12 cellular contexts compared by ENCODE assay signal in genomic region chr22:46622081-46622521, GRCh38. TPM values are rescaled to one million over a fixed set of nuclear protein-coding genes. Genes with fewer than 3 reads are reported as not detected.
DNase-seq lines count a peak whose midpoint lies in the region; ATAC-seq and TF ChIP-seq lines count a peak whose summit lies in the region.
"Had no signal": no experiment of that assay in that cellular context is flagged by ENCODE, and none has a peak within 500 bp of the region (broad histone marks: within the 10 kb centered on the region; RNA-seq: fewer than 3 reads in every experiment).

No MANE protein-coding gene starts in this region.

- H3K36me3 ChIP-seq in mammary epithelial cell (ENCODE audit: insufficient read depth, low read length) = no peaks in the 10 kb centered on the region
- H3K36me3 ChIP-seq: pancreas had no signal

- H3K27ac ChIP-seq in mammary epithelial cell (ENCODE audit: insufficient read depth, low read depth, low read length) (no peak overlapping the region), substantia nigra (ENCODE audit: low read depth, low read length, poor library complexity, severe bottlenecking) (no peak overlapping the region)

- BruUV-seq in mammary epithelial cell (replicated peaks; lab: Mats Ljungman, UMichigan) = no TSS peak

- 10% methylated on average over 13 of the region's 14 CpGs for WGBS in mammary epithelial cell (ENCODE audit: low coverage, missing lambda C conversion rate)

- CTCF ChIA-PET in mammary epithelial cell (lab: Charles Lee; ENCODE audit: low non-redundant PET) = no interaction called here

- dilution Hi-C loops in mammary epithelial cell (cut with HindIII; ENCODE audit: low sequenced_read_pairs) = loop anchor here (5.0 kb wide), 1 partner anchor 55 kb away; no protein-coding TSS in a partner anchor

- H3K27ac Mint-ChIP-seq in immature natural killer cell = peak overlapping the region in 4 of 6 donors; percentile 34 to 65 (median 51)
- H3K27ac Mint-ChIP-seq: HFFc6 had no signal

- no peak for TF ChIP-seq POLR2A in NB4 (IDR thresholded peaks at IDR 0.05; ENCODE audit: extremely low read depth, insufficient read length)

- no peak overlapping the region for H3K9ac ChIP-seq in mammary epithelial cell (ENCODE audit: insufficient read depth, low read length)

- intact Hi-C loops in mammary epithelial cell (cut with micrococcal nuclease) (no loop called here), sciatic nerve (cut with DNase I) (no loop called here)

- peaks cover 17 to 21% of the 10 kb centered on the region in 2 donors for H3K4me1 Mint-ChIP-seq in immature natural killer cell

- no peaks in the 10 kb centered on the region for H4K20me1 ChIP-seq in mammary epithelial cell (ENCODE audit: insufficient read depth, low read length)

- ATAC-seq in GM18870 (IDR thresholded peaks at IDR 0.05; ENCODE audit: unreplicated experiment) (no peak), GM18511 (IDR thresholded peaks at IDR 0.05; ENCODE audit: unreplicated experiment) (no peak), sciatic nerve (no peak)

- H2AFZ ChIP-seq in mammary epithelial cell (ENCODE audit: low read depth, low read length) = peak overlapping the region; percentile 25

- H3K4me3 ChIP-seq in NB4 (ENCODE audit: low read depth, low read length) (no peak overlapping the region), mammary epithelial cell (replicated peaks in 1 of 3; ENCODE audit: insufficient read depth in 1 of 3, low read depth in 2 of 3, low read length in 3 of 3) (no peak overlapping the region)
- H3K4me3 ChIP-seq: pancreas had no signal

- no peak overlapping the region for H3K4me3 Mint-ChIP-seq in immature natural killer cell
- H3K4me3 Mint-ChIP-seq: HFFc6 had no signal

- H3K4me2 ChIP-seq in mammary epithelial cell (ENCODE audit: insufficient read depth, low read depth, low read length) = peak overlapping the region; percentile 59

- H3K9me3 Mint-ChIP-seq in immature natural killer cell = no peaks in the 10 kb centered on the region
- H3K9me3 Mint-ChIP-seq: HFFc6 had no signal

- H3K79me2 ChIP-seq in mammary epithelial cell (ENCODE audit: insufficient read depth, low read length) = no peaks in the 10 kb centered on the region

- H3K4me1 ChIP-seq in mammary epithelial cell (ENCODE audit: insufficient read depth, low read length) = peaks cover 36% of the 10 kb centered on the region
- H3K4me1 ChIP-seq: pancreas had no signal

- in situ Hi-C loops in mammary epithelial cell (cut with MboI; ENCODE audit: low sequenced_read_pairs in 2 of 2) = no loop called here

- H3K36me3 Mint-ChIP-seq in immature natural killer cell = no peaks in the 10 kb centered on the region

- peak; percentile 52 for DNase-seq in NB4 (ENCODE audit: low read depth)
- no peak for DNase-seq in mammary epithelial cell
- no peak for DNase-seq in immature natural killer cell
- peak in 43 of 49 donors; percentile 18 to 84 (median 63) for DNase-seq in substantia nigra (lab: John Stamatoyannopoulos, UW)
- DNase-seq in sciatic nerve (ENCODE audit: low spot score) = no peak
- DNase-seq: activated CD4-positive, CD25-positive, alpha-beta regulatory T cell treated with anti-CD3 and anti-CD28 coated beads, Interleukin-2, amount 50 U/mL, for 72 hours; activated naive CD4-positive, alpha-beta T cell; effector CD8-positive, alpha-beta T cell; HFFc6 had no signal

- H3K9me3 ChIP-seq in mammary epithelial cell (replicated peaks; ENCODE audit: insufficient read depth, low read length) = no peaks in the 10 kb centered on the region
- H3K9me3 ChIP-seq: pancreas had no signal

- peaks cover 0 to 3% (median 1%) of the 10 kb centered on the region in 3 donors for H3K27me3 Mint-ChIP-seq in immature natural killer cell (ENCODE audit: low read depth in 3 of 3)

- no peaks in the 10 kb centered on the region for H3K27me3 ChIP-seq in mammary epithelial cell (ENCODE audit: insufficient read depth, low read length)
- H3K27me3 ChIP-seq: pancreas had no signal

- TF ChIP-seq CTCF in NB4 (IDR thresholded peaks at IDR 0.05; ENCODE audit: low read depth, low read length) (no peak), mammary epithelial cell (conservative IDR thresholded peaks at IDR 0.05 in 1 of 2, IDR thresholded peaks at IDR 0.05 in 1 of 2; ENCODE audit: extremely low read depth in 1 of 2, insufficient read depth in 1 of 2, low read depth in 1 of 2, low read length in 2 of 2) (no peak)

RNA-seq across cellular contexts. Expression of gene GRAMD4, which starts 1.9 kb away (rescaled TPM):
- total RNA-seq in mammary epithelial cell = 10 to 100 TPM; 19.2 to 58.8 TPM
- polyA plus RNA-seq in mammary epithelial cell = 17.7 TPM
- 3.0 TPM for polyA minus RNA-seq in mammary epithelial cell
- polyA plus RNA-seq in immature natural killer cell = 10 to 100 TPM in 1 of 3 donors, 1 to 10 TPM in 2; 3.5 to 23.0 (median 4.1) TPM
- 51.5 TPM for total RNA-seq in sciatic nerve

Comparison
In these comparisons a context has a peak if more than half of its experiments do, and no peak if none do; other contexts are left out.
1. DNase-seq: peak in NB4 (single experiment) and substantia nigra (43 of 49); none in mammary epithelial cell (single experiment), immature natural killer cell (0 of 3) and sciatic nerve (single experiment).